Comparison of ENCODE assay signal across 1 cellular context in the genomic region with DNA sequence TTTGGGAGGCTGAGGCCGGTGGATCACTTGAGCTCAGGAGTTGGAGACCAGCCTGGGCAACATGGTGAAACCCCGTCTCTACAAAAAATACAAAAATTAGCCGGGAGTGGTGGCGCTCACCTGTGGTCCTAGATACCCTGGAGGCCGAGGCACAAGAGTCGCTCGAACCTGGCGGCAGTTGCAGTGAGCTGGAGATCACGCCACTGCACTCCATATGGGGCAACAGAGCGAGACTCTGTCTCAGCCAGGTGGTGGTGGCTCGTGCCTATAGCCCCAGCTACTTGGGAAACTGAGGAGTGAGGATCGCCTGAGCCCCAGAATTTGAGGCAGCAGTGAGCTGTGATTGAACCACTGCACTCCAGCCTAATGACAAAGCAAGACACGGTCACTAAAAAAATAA.
TF ChIP-seq lines count a peak whose summit lies in the region.

No MANE protein-coding gene starts in this region.

TF ChIP-seq in H1, 55 proteins besides CTCF, POLR2A, EP300 and RAD21:
- TF ChIP-seq CEBPB (IDR thresholded peaks at IDR 0.05; ENCODE audit: low read depth, low read length), result no peak
- TF ChIP-seq KDM4A (IDR thresholded peaks at IDR 0.05; ENCODE audit: low read depth, low read length, severe bottlenecking), result no peak
- no peak for TF ChIP-seq RNF2 (IDR thresholded peaks at IDR 0.05; ENCODE audit: borderline replicate concordance, low read depth, low read length, missing control alignments, poor library complexity, severe bottlenecking)
- TF ChIP-seq SP1 (IDR thresholded peaks at IDR 0.05; ENCODE audit: low read depth, low read length), result no peak
- TF ChIP-seq SUZ12 (IDR thresholded peaks at IDR 0.05; ENCODE audit: low read length), result no peak
- no peak for TF ChIP-seq ASH2L (IDR thresholded peaks at IDR 0.05; ENCODE audit: low read length)
- TF ChIP-seq RFX5 (IDR thresholded peaks at IDR 0.05; ENCODE audit: borderline replicate concordance, low read depth, low read length), result no peak
- TF ChIP-seq NANOG (IDR thresholded peaks at IDR 0.05; ENCODE audit: insufficient read depth, low read depth, low read length, poor library complexity, severe bottlenecking), result no peak
- TF ChIP-seq CBX5 (IDR thresholded peaks at IDR 0.05; ENCODE audit: low read depth, low read length), result no peak
- no peak for TF ChIP-seq TCF12 (IDR thresholded peaks at IDR 0.05; ENCODE audit: low read depth, low read length)
- no peak for TF ChIP-seq TAF1 (IDR thresholded peaks at IDR 0.05; ENCODE audit: low read depth, low read length)
